ENCODE assay signal across 8 cellular contexts in the genomic region with DNA sequence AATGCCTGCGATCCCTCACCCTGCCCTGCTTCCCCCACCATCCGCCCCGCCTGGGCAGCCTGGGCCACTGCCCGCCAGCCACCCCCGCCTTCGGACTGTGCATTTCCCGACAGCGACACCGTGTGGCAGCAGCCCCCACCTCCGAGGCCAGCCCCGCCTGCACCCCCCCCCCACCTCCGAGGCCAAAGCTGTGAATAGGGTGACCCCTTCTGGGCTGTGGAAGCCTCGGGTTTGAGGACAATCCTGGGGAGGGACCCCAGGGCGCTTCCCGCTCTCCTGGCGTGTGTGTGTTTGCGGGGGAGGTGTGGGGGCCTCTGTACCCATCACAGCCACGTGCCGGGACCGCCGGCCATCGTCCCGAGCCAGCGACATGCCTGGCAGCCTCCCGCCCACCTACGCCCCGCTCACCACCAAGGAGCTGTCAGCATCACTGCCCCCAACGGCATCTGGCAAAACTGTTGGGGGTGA.
DNase-seq lines count a peak whose midpoint lies in the region; ATAC-seq lines count a peak whose summit lies in the region.

No MANE protein-coding gene starts in this region.

- H3K27me3 Mint-ChIP-seq in central memory CD8-positive, alpha-beta T cell = no peaks in the 10 kb centered on the region

- H3K36me3 Mint-ChIP-seq in central memory CD8-positive, alpha-beta T cell (ENCODE audit: insufficient read depth) = peaks cover 12% of the 10 kb centered on the region

- ATAC-seq in GM19463 (IDR thresholded peaks at IDR 0.05; ENCODE audit: unreplicated experiment) (peak; percentile 61), HG03521 (IDR thresholded peaks at IDR 0.05; ENCODE audit: unreplicated experiment) (no peak)
- peak; percentile 91 for ATAC-seq in central memory CD8-positive, alpha-beta T cell (replicated peaks; ENCODE audit: extremely low read depth, poor library complexity, severe bottlenecking)

- H3K9me3 Mint-ChIP-seq in central memory CD8-positive, alpha-beta T cell = no peaks in the 10 kb centered on the region

- H3K4me1 Mint-ChIP-seq in central memory CD8-positive, alpha-beta T cell = no peaks in the 10 kb centered on the region

- H3K27ac Mint-ChIP-seq in central memory CD8-positive, alpha-beta T cell (ENCODE audit: low read depth) = no peak overlapping the region

- DNase-seq in Ammon's horn (ENCODE audit: low spot score) (peak; percentile 95), NCI-H2196 treated with DMSO at 0.1 percent for 48 hours (lab: John Stamatoyannopoulos, UW; ENCODE audit: unreplicated experiment) (peak; percentile 79), kidney glomerular epithelial cell (lab: John Stamatoyannopoulos, UW) (peak; percentile 69)
- DNase-seq in activated CD4-positive, alpha-beta T cell treated with anti-CD3 and anti-CD28 coated beads for 24 hours (ENCODE audit: low read depth in 2 of 2) = peak; percentile 72 to 86
- peak; percentile 63 to 73 for DNase-seq in central memory CD8-positive, alpha-beta T cell (ENCODE audit: low spot score in 2 of 2)
- peak; percentile 61 to 77 for DNase-seq in stimulated activated CD4-positive, alpha-beta T cell treated with anti-CD3 and anti-CD28 coated beads, Interleukin-15, amount 100 ng/mL, for 48 hours (ENCODE audit: low read depth in 2 of 2)

- H3K4me3 Mint-ChIP-seq in central memory CD8-positive, alpha-beta T cell = no peak overlapping the region
